26 cellular contexts compared by ENCODE assay signal in the genomic region with DNA sequence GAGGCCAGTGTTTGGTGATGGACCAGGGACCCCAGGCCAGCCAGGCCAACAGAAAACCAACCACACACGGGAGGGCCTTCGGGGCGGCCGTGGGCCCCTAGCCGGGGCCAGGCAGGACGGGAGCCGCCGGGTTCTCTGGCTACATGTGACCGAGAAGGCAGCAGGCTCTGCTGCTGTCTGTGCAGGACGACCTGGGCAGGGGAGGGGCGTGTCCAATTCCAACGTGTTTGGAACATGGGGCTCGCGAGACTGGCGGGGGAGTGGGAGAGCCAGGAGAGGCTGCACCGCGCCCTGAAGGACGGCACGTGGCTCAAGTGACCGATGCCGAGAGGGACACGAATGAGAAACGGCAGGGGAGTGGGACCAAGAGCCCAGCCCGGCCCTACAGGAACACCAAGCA.
"Had no signal": no experiment of that assay in that cellular context is flagged by ENCODE, and none has a peak within 500 bp of the region (broad histone marks: within the 10 kb centered on the region; RNA-seq: fewer than 3 reads in every experiment).

No MANE protein-coding gene starts in this region.

- H3K9me3 Mint-ChIP-seq: activated CD8-positive, alpha-beta T cell treated with anti-CD3 and anti-CD28 coated beads for 36 hours; activated naive CD4-positive, alpha-beta T cell treated with anti-CD3 and anti-CD28 coated beads, Interleukin-2, amount 50 U/mL, for 72 hours; activated naive CD8-positive, alpha-beta T cell treated with anti-CD3 and anti-CD28 coated beads, Interleukin-2, amount 50 U/mL, for 24 hours; activated T-helper 1 cell treated with anti-CD3 and anti-CD28 coated beads, Interleukin-12 subunit alpha, Interleukin-12 subunit beta, Interleukin-2, Interleukin-4 antibody, amounts not matched to agents 30 ng/mL and 10 ng/mL and 1 ng/mL, durations not matched to agents 14 hours and 24 hours and 36 hours; IgD-negative memory B cell had no signal

- H3K4me3 Mint-ChIP-seq: activated CD8-positive, alpha-beta T cell treated with anti-CD3 and anti-CD28 coated beads for 36 hours; activated naive CD8-positive, alpha-beta T cell treated with anti-CD3 and anti-CD28 coated beads, Interleukin-2, amount 50 U/mL, for 24 hours; activated T-helper 1 cell treated with anti-CD3 and anti-CD28 coated beads, Interleukin-12 subunit alpha, Interleukin-12 subunit beta, Interleukin-2, Interleukin-4 antibody, amounts not matched to agents 30 ng/mL and 10 ng/mL and 1 ng/mL, durations not matched to agents 14 hours and 24 hours and 36 hours; IgD-negative memory B cell had no signal

- H3K27me3 Mint-ChIP-seq: activated CD8-positive, alpha-beta T cell treated with anti-CD3 and anti-CD28 coated beads for 36 hours; activated naive CD8-positive, alpha-beta T cell treated with anti-CD3 and anti-CD28 coated beads, Interleukin-2, amount 50 U/mL, for 24 hours; IgD-negative memory B cell had no signal

- H3K27me3 ChIP-seq: brain microvascular endothelial cell, cardiac muscle cell, SJCRH30 had no signal

- H3K36me3 ChIP-seq: brain microvascular endothelial cell, cardiac muscle cell, SJCRH30 had no signal

- H3K9me3 ChIP-seq: SJCRH30, SK-N-SH had no signal

- DNase-seq: activated CD4-positive, alpha-beta T cell treated with anti-CD3 and anti-CD28 coated beads for 4 hours; activated CD8-positive, alpha-beta memory T cell treated with anti-CD3 and anti-CD28 coated beads, Interleukin-2, amount 50 U/mL, for 4 hours; activated effector memory CD4-positive, alpha-beta T cell treated with Interleukin-2 at 50 U/mL for 16 hours; activated naive CD4-positive, alpha-beta T cell; activated naive CD8-positive, alpha-beta T cell treated with anti-CD3 and anti-CD28 coated beads, Interleukin-2, amount 50 U/mL, for 24 hours; amniotic stem cell; brain microvascular endothelial cell; NCI-H1092 treated with DMSO at 0.1 percent for 48 hours; NCI-H1417 treated with DMSO at 0.1 percent for 48 hours; NCI-H1694; NCI-H2029; NCI-H2107; NCI-H510A treated with DMSO at 0.1 percent for 48 hours; NCI-H69; NK-92 treated with Interleukin-12 subunit alpha and Interleukin-12 subunit beta, amount 100 ng/mL, for 24 hours; OCI-M1; RPMI8226; SJCRH30; T-helper 1 cell had no signal

- H3K4me2 ChIP-seq: KMS-11, SK-N-SH had no signal

- H3K27ac Mint-ChIP-seq: activated CD8-positive, alpha-beta T cell treated with anti-CD3 and anti-CD28 coated beads for 36 hours; activated naive CD4-positive, alpha-beta T cell treated with anti-CD3 and anti-CD28 coated beads, Interleukin-2, amount 50 U/mL, for 72 hours; activated naive CD8-positive, alpha-beta T cell treated with anti-CD3 and anti-CD28 coated beads, Interleukin-2, amount 50 U/mL, for 24 hours; activated T-helper 1 cell treated with anti-CD3 and anti-CD28 coated beads, Interleukin-12 subunit alpha, Interleukin-12 subunit beta, Interleukin-2, Interleukin-4 antibody, amounts not matched to agents 30 ng/mL and 10 ng/mL and 1 ng/mL, durations not matched to agents 14 hours and 24 hours and 36 hours; IgD-negative memory B cell had no signal

- H3K36me3 Mint-ChIP-seq: activated naive CD4-positive, alpha-beta T cell treated with anti-CD3 and anti-CD28 coated beads, Interleukin-2, amount 50 U/mL, for 72 hours; IgD-negative memory B cell had no signal

- H3K4me1 Mint-ChIP-seq: activated naive CD8-positive, alpha-beta T cell treated with anti-CD3 and anti-CD28 coated beads, Interleukin-2, amount 50 U/mL, for 24 hours had no signal

- H3K27ac ChIP-seq: brain microvascular endothelial cell, cardiac muscle cell, KMS-11, SJCRH30 had no signal

- H3K4me3 ChIP-seq: cardiac muscle cell, SJCRH30 had no signal

- H3K9ac ChIP-seq: KMS-11, SK-N-SH had no signal
